1 cellular context compared by ENCODE assay signal in the genomic region with DNA sequence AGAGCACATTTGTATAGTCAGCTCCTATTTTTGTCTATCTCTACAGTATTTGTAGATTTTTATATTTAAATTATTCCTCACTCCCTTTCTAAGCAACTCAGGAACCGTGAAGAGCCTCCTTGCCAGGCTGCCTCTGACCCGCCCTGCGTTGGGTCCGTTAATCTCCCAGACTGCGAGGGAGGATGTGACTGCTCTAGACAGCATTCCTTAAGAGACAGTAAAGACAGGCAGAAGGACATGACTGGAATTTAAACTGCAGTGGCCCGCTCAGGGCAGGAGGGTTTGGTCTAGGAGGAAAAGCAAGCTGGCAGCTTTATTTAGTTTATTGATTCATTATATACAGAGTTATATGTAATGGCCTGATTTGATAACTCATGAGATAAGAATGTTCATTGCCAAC.
TF ChIP-seq lines count a peak whose summit lies in the region.

No MANE protein-coding gene starts in this region.

TF ChIP-seq in IMR-90, 13 proteins besides CTCF, POLR2A, EP300 and RAD21:
- TF ChIP-seq, protein P1, sequence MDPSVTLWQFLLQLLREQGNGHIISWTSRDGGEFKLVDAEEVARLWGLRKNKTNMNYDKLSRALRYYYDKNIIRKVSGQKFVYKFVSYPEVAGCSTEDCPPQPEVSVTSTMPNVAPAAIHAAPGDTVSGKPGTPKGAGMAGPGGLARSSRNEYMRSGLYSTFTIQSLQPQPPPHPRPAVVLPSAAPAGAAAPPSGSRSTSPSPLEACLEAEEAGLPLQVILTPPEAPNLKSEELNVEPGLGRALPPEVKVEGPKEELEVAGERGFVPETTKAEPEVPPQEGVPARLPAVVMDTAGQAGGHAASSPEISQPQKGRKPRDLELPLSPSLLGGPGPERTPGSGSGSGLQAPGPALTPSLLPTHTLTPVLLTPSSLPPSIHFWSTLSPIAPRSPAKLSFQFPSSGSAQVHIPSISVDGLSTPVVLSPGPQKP (IDR thresholded peaks at IDR 0.05; ENCODE audit: borderline replicate concordance, low read depth, low read length) = no peak
- no peak for TF ChIP-seq RCOR1 (IDR thresholded peaks at IDR 0.05; ENCODE audit: insufficient replicate concordance, low read length)
- TF ChIP-seq NFE2L2 (IDR thresholded peaks at IDR 0.05; ENCODE audit: low read depth, low read length) = no peak
- TF ChIP-seq MXI1 (IDR thresholded peaks at IDR 0.05; ENCODE audit: borderline replicate concordance, low read depth, low read length) = no peak
- no peak for TF ChIP-seq BHLHE40 (IDR thresholded peaks at IDR 0.05; ENCODE audit: low read depth, low read length)
- no peak for TF ChIP-seq FOS (IDR thresholded peaks at IDR 0.05; ENCODE audit: low read depth, low read length)
- TF ChIP-seq RFX5 (IDR thresholded peaks at IDR 0.05; ENCODE audit: low read depth, low read length) = no peak
- no peak for TF ChIP-seq CEBPB (IDR thresholded peaks at IDR 0.05; ENCODE audit: low read depth, low read length)
- no peak for TF ChIP-seq USF2 (IDR thresholded peaks at IDR 0.05; ENCODE audit: low read depth, low read length)
- TF ChIP-seq MAZ (IDR thresholded peaks at IDR 0.05; ENCODE audit: borderline replicate concordance, low read depth, low read length) = no peak
- no peak for TF ChIP-seq CHD1 (IDR thresholded peaks at IDR 0.05; ENCODE audit: low read depth, low read length)
- TF ChIP-seq SMC3 (IDR thresholded peaks at IDR 0.05; ENCODE audit: low read depth, low read length) = no peak
- no peak for TF ChIP-seq MAFK (IDR thresholded peaks at IDR 0.05; ENCODE audit: low read depth, low read length)
